ENCODE assay signal across 14 cellular contexts in genomic region chr3:112143251-112143650, GRCh38. TPM values are rescaled to one million over a fixed set of nuclear protein-coding genes. Genes with fewer than 3 reads are reported as not detected.
DNase-seq lines count a peak whose midpoint lies in the region; ATAC-seq, FAIRE-seq and TF ChIP-seq lines count a peak whose summit lies in the region.
"Had no signal": no experiment of that assay in that cellular context is flagged by ENCODE, and none has a peak within 500 bp of the region (broad histone marks: within the 10 kb centered on the region; RNA-seq: fewer than 3 reads in every experiment).

No MANE protein-coding gene starts in this region.

- peaks cover 0 to 4% of the 10 kb centered on the region in 2 donors for H3K9me3 ChIP-seq in CD4-positive, alpha-beta memory T cell (ENCODE audit: control insufficient read depth in 1 of 2, low read length in 2 of 2)
- H3K9me3 ChIP-seq in GM12878 (replicated peaks; ENCODE audit: control insufficient read depth, insufficient read depth, low read length) (peaks cover 2% of the 10 kb centered on the region; the same call in 2 of the 3 replicates), upper lobe of right lung (no peaks in the 10 kb centered on the region)
- H3K9me3 ChIP-seq: BE2C had no signal

- peak overlapping the region; percentile 44 to 89 (median 83) for H3K27ac Mint-ChIP-seq in CD4-positive, alpha-beta memory T cell

- no peak for TF ChIP-seq EP300 in GM12878 (IDR thresholded peaks at IDR 0.05; ENCODE audit: borderline replicate concordance in 1 of 2, control insufficient read depth in 1 of 2, low read depth in 2 of 2, low read length in 2 of 2)

- SMC1A ChIA-PET in GM12878 (lab: Charles Lee; ENCODE audit: uncharacterized antibody, unreplicated experiment) = no interaction called here

- WGBS in GM12878 (ENCODE audit: insufficient coverage, insufficient replicate concordance, low lambda C conversion rate, missing lambda C conversion rate) = 0% methylated on average over 1 of the region's 1 CpG

- H4K20me1 ChIP-seq in GM12878 (ENCODE audit: control insufficient read depth, insufficient read depth) = no peaks in the 10 kb centered on the region

- no TSS peak for BruUV-seq in GM12878 (replicated peaks; lab: Mats Ljungman, UMichigan)

- TF ChIP-seq POLR2A in GM12878 (IDR thresholded peaks at IDR 0.05; ENCODE audit: low read depth, low read length) = no peak

- H3K4me2 ChIP-seq in GM12878 (ENCODE audit: control insufficient read depth, insufficient read depth) = no peak overlapping the region
- H3K4me2 ChIP-seq: hepatocyte had no signal

- FAIRE-seq in GM12878 (lab: Jason Lieb, UNC) = peak; percentile 78

- H3K4me3 ChIP-seq in CD4-positive, alpha-beta memory T cell (ENCODE audit: low read length in 2 of 2) = no peak overlapping the region
- H3K4me3 ChIP-seq in GM12878 (no peak overlapping the region), upper lobe of right lung (no peak overlapping the region)
- H3K4me3 ChIP-seq: hepatocyte had no signal

- H3K79me2 ChIP-seq in GM12878 (ENCODE audit: control insufficient read depth, insufficient read depth, low read length) = no peaks in the 10 kb centered on the region
- H3K79me2 ChIP-seq: hepatocyte had no signal

- RAD21 ChIA-PET in GM12878 (lab: Charles Lee; ENCODE audit: unreplicated experiment) = interaction anchor here (1.3 kb wide), 1 partner anchor 31 kb away, joined by 5 read pairs; no protein-coding TSS in a partner anchor

- H3K36me3 Mint-ChIP-seq in CD4-positive, alpha-beta memory T cell = peaks cover 9 to 11% of the 10 kb centered on the region in 2 donors

- H3K4me1 Mint-ChIP-seq in CD4-positive, alpha-beta memory T cell = peaks cover 8 to 13% (median 10%) of the 10 kb centered on the region in 4 donors

- TF ChIP-seq RAD21 in GM12878 (IDR thresholded peaks at IDR 0.05; ENCODE audit: insufficient read depth, low read depth, low read length) = no peak

- DNase-seq in CD4-positive, alpha-beta memory T cell = no peak
- DNase-seq in GM12878 (ENCODE audit: low read depth, low spot score) = no peak
- no peak for DNase-seq in cerebellar cortex (ENCODE audit: low spot score)
- no peak for DNase-seq in H4 (ENCODE audit: low spot score)
- DNase-seq in upper lobe of right lung = no peak
- DNase-seq: BE2C, erythroblast, NCI-H1092, NCI-H524 treated with DMSO at 0.1 percent for 48 hours had no signal

- H3K4me1 ChIP-seq in CD4-positive, alpha-beta memory T cell (ENCODE audit: insufficient read depth, low read length) = peaks cover 7% of the 10 kb centered on the region
- H3K4me1 ChIP-seq in GM12878 (ENCODE audit: control insufficient read depth, insufficient read depth, low read length) (no peaks in the 10 kb centered on the region), upper lobe of right lung (no peaks in the 10 kb centered on the region)
- H3K4me1 ChIP-seq: BE2C had no signal

- ATAC-seq in GM18867 (IDR thresholded peaks at IDR 0.05; ENCODE audit: unreplicated experiment) (peak; percentile 80), HG03575 (IDR thresholded peaks at IDR 0.05; ENCODE audit: extremely low read depth, insufficient number of reproducible peaks, low FRiP score, unreplicated experiment) (peak; percentile 47), GM12878 (peak; percentile 83), GM19328 (IDR thresholded peaks at IDR 0.05; ENCODE audit: unreplicated experiment) (no peak), upper lobe of right lung (no peak)

- in situ Hi-C loops in GM12878 (cut with MboI) = no loop called here

- H3K27ac ChIP-seq in CD4-positive, alpha-beta memory T cell (ENCODE audit: low read depth, low read length) = no peak overlapping the region
- H3K27ac ChIP-seq in GM12878 (ENCODE audit: control insufficient read depth, insufficient read depth) = no peak overlapping the region
- no peak overlapping the region for H3K27ac ChIP-seq in upper lobe of right lung
- H3K27ac ChIP-seq: hepatocyte had no signal

- intact Hi-C loops in CD4-positive, alpha-beta memory T cell (cut with micrococcal nuclease) = no loop called here
- intact Hi-C loops in GM12878 (cut with micrococcal nuclease; ENCODE audit: unreplicated experiment) (no loop called here), upper lobe of right lung (cut with DNase I) (no loop called here)

- no peak overlapping the region for H2AFZ ChIP-seq in GM12878 (ENCODE audit: control insufficient read depth, low read depth, low read length)
- H2AFZ ChIP-seq: hepatocyte had no signal

- H3K9ac ChIP-seq in GM12878 (ENCODE audit: control insufficient read depth, insufficient read depth, low read length) = no peak overlapping the region

- no peaks in the 10 kb centered on the region for H3K27me3 ChIP-seq in CD4-positive, alpha-beta memory T cell (ENCODE audit: insufficient read depth, low read length)
- H3K27me3 ChIP-seq in GM12878 (replicated peaks in 1 of 2; ENCODE audit: control insufficient read depth in 2 of 2, insufficient read depth in 2 of 2, low read length in 1 of 2) = no peaks in the 10 kb centered on the region
- H3K27me3 ChIP-seq in upper lobe of right lung = no peaks in the 10 kb centered on the region
- H3K27me3 ChIP-seq: BE2C, hepatocyte had no signal

- peaks cover 0 to 38% (median 21%) of the 10 kb centered on the region in 8 donors for H3K9me3 Mint-ChIP-seq in CD4-positive, alpha-beta memory T cell

- peak overlapping the region; percentile 71 to 88 (median 84) for H3K4me3 Mint-ChIP-seq in CD4-positive, alpha-beta memory T cell

- no peak for TF ChIP-seq CTCF in GM12878 (IDR thresholded peaks at IDR 0.05 in 2 of 3, conservative IDR thresholded peaks at IDR 0.05 in 1 of 3; ENCODE audit: control insufficient read depth in 2 of 3, extremely low read depth in 1 of 3, insufficient read depth in 1 of 3, low read depth in 3 of 3, low read length in 3 of 3)
- TF ChIP-seq CTCF in upper lobe of right lung (IDR thresholded peaks at IDR 0.05) = no peak

- no peaks in the 10 kb centered on the region for H3K36me3 ChIP-seq in CD4-positive, alpha-beta memory T cell (ENCODE audit: insufficient read depth, low read length)
- H3K36me3 ChIP-seq in GM12878 (ENCODE audit: control insufficient read depth in 2 of 2, insufficient read depth in 2 of 2, low read length in 1 of 2) (no peaks in the 10 kb centered on the region), upper lobe of right lung (no peaks in the 10 kb centered on the region)
- H3K36me3 ChIP-seq: BE2C had no signal

- POLR2A ChIA-PET in CD4-positive, alpha-beta memory T cell (lab: Charles Lee; ENCODE audit: partially characterized antibody) = no interaction called here
- POLR2A ChIA-PET in GM12878 (lab: Charles Lee) = no interaction called here

- CTCF ChIA-PET in CD4-positive, alpha-beta memory T cell (lab: Charles Lee; ENCODE audit: partially characterized antibody) = interaction anchor here (1.6 kb wide), 1 partner anchor 150 kb away, joined by 4 read pairs; the partner anchor contains the start of gene SLC9C1
- CTCF ChIA-PET in GM12878 (lab: Yijun Ruan, JAX) = no interaction called here

- no peaks in the 10 kb centered on the region for H3K27me3 Mint-ChIP-seq in CD4-positive, alpha-beta memory T cell

TF ChIP-seq in GM12878, 131 proteins besides CTCF, POLR2A, EP300 and RAD21 (continues in another document):
- no peak for TF ChIP-seq YY1 (IDR thresholded peaks at IDR 0.05; ENCODE audit: low read depth, low read length)
- TF ChIP-seq LARP7 (IDR thresholded peaks at IDR 0.05) = no peak
- no peak for TF ChIP-seq PAX8 (IDR thresholded peaks at IDR 0.05)
- TF ChIP-seq STAT3 (IDR thresholded peaks at IDR 0.05; ENCODE audit: low read depth, low read length) = no peak

RNA-seq across cellular contexts. Expression of gene GCSAM, which starts 10.2 kb away (rescaled TPM):
- 10 to 100 TPM; 40.9 to 42.1 TPM for total RNA-seq in CD4-positive, alpha-beta memory T cell
- 10 to 100 TPM; 36.8 to 41.2 TPM for polyA plus RNA-seq in CD4-positive, alpha-beta memory T cell
- total RNA-seq in GM12878 (2013; cell fraction: nucleolus; rRNA removed) = 169 and 182 TPM in 2 replicates
- total RNA-seq in GM12878 (2014; rRNA removed) = 88.3 and 106 TPM in 2 replicates
- total RNA-seq in GM12878 (2014; rRNA removed; fragmentation: Illumina TruSeq; extraction: Trizol) = 101 and 110 TPM in 2 replicates
- 81.5 and 100 TPM in 2 replicates for total RNA-seq in GM12878 (2021)
- 153 TPM for polyA plus RNA-seq in GM12878 (2011; ENCODE audit: low read depth)
- 407 and 443 TPM in 2 replicates for polyA plus RNA-seq in GM12878 (2011; rRNA removed)
- polyA plus RNA-seq in GM12878 (2011; cell fraction: cytosol; rRNA removed) = 232 and 305 TPM in 2 replicates
- 125 and 223 TPM in 2 replicates for polyA plus RNA-seq in GM12878 (2011; cell fraction: nucleus; rRNA removed)
- 108 and 227 TPM in 2 replicates for polyA plus RNA-seq in GM12878 (2012)
- 204 and 282 TPM in 2 replicates for polyA plus RNA-seq in GM12878 (2014; fragmentation: Illumina TruSeq; extraction: Trizol)
- 100 to 1,000 TPM; 127 to 168 TPM for polyA plus RNA-seq in GM12878 (2014; fragmentation: Nextera tagmentation; extraction: Ambion mirVana)
- 99.5 and 114 TPM in 2 replicates for polyA plus RNA-seq in GM12878 (2014; rRNA removed)
- polyA plus RNA-seq in GM12878 (2016; fragmentation: Nextera tagmentation; extraction: Ambion mirVana) = 10 to 100 TPM; 85.4 to 89.0 TPM
- polyA minus RNA-seq in GM12878 (2011; rRNA and poly(A)+ RNA removed) = 212 and 219 TPM in 2 replicates
- 54.7 and 59.2 TPM in 2 replicates for polyA minus RNA-seq in GM12878 (2011; cell fraction: cytosol; rRNA and poly(A)+ RNA removed)
- polyA minus RNA-seq in GM12878 (2011; cell fraction: nucleus; rRNA and poly(A)+ RNA removed) = 48.6 and 51.3 TPM in 2 replicates
- total RNA-seq in H4 (2014; rRNA removed; shearing (Covaris generic)) = not detected in 2 replicates
- total RNA-seq in upper lobe of right lung = 0.90 TPM
- total RNA-seq: G401, hepatocyte had no signal

RNA-seq across cellular contexts. Expression of gene C3orf52, which starts 57.1 kb away (rescaled TPM):
- 1 to 10 TPM; 2.0 to 2.3 TPM for total RNA-seq in CD4-positive, alpha-beta memory T cell
- 1 to 10 TPM in 1 of 2 donors, under 1 TPM in 1; 0.47 to 2.1 TPM for polyA plus RNA-seq in CD4-positive, alpha-beta memory T cell
- total RNA-seq in GM12878 (2013; cell fraction: nucleolus; rRNA removed) = 52.9 TPM in 2 replicates
- total RNA-seq in GM12878 (2014; rRNA removed) (0.45 and 0.71 TPM in 2 replicates), GM12878 (2014; rRNA removed; fragmentation: Illumina TruSeq; extraction: Trizol) (0.54 and 0.55 TPM in 2 replicates), GM12878 (2021) (0.15 and 0.19 TPM in 2 replicates), upper lobe of right lung (20.1 TPM)
- 2.1 TPM for polyA plus RNA-seq in GM12878 (2011; ENCODE audit: low read depth)
- polyA plus RNA-seq in GM12878 (2011; rRNA removed) (1.9 and 2.3 TPM in 2 replicates), GM12878 (2014; fragmentation: Illumina TruSeq; extraction: Trizol) (0.21 and 0.29 TPM in 2 replicates), GM12878 (2014; fragmentation: Nextera tagmentation; extraction: Ambion mirVana) (1 to 10 TPM in 1 of 2 experiments, under 1 TPM in 1; 0.93 to 1.1 TPM), GM12878 (2014; rRNA removed) (0.24 and 0.53 TPM in 2 replicates), GM12878 (2016; fragmentation: Nextera tagmentation; extraction: Ambion mirVana) (1 to 10 TPM; 1.8 TPM)
- polyA plus RNA-seq in GM12878 (2011; cell fraction: cytosol; rRNA removed) = 0.80 and 1.2 TPM in 2 replicates
- polyA plus RNA-seq in GM12878 (2011; cell fraction: nucleus; rRNA removed) = 2.3 and 4.2 TPM in 2 replicates
- 2.4 and 4.8 TPM in 2 replicates for polyA plus RNA-seq in GM12878 (2012)
- 4.0 and 7.6 TPM in 2 replicates for polyA minus RNA-seq in GM12878 (2011; rRNA and poly(A)+ RNA removed)
- polyA minus RNA-seq in GM12878 (2011; cell fraction: cytosol; rRNA and poly(A)+ RNA removed) = 0.67 and 0.94 TPM in 2 replicates
- polyA minus RNA-seq in GM12878 (2011; cell fraction: nucleus; rRNA and poly(A)+ RNA removed) = 9.3 and 9.6 TPM in 2 replicates
- total RNA-seq in H4 (2014; rRNA removed; shearing (Covaris generic)) = 2.0 and 3.0 TPM in 2 replicates
- total RNA-seq: G401 had no signal

Comparison
In these comparisons a context has a peak if more than half of its experiments do, and no peak if none do; other contexts are left out.
1. ATAC-seq: peak in GM18867 (single experiment), HG03575 (single experiment) and GM12878 (single experiment); none in GM19328 (single experiment) and upper lobe of right lung (single experiment).
2. RNA of gene GCSAM, which starts 10.2 kb away (total RNA-seq): 81.5 to 182 TPM in GM12878 and 40.9 to 42.1 TPM in CD4-positive, alpha-beta memory T cell; 0.90 TPM in upper lobe of right lung (single experiment) and not detected in H4; every median in the first group is over 10 times any median in the second.